Comparison of ENCODE assay signal across 1 cellular context in genomic region chr4:125432078-125432477, GRCh38.
TF ChIP-seq lines count a peak whose summit lies in the region.

No MANE protein-coding gene starts in this region.

TF ChIP-seq in K562, 482 proteins besides CTCF, POLR2A, EP300 and RAD21 (continued from another document):
- TF ChIP-seq ZNF318 (IDR thresholded peaks at IDR 0.05; ENCODE audit: borderline replicate concordance in 1 of 2, low read depth in 1 of 2), result no peak
- no peak for TF ChIP-seq TAF9B (IDR thresholded peaks at IDR 0.05; ENCODE audit: partially characterized antibody)
- no peak for TF ChIP-seq TRIM25 (IDR thresholded peaks at IDR 0.05; ENCODE audit: borderline replicate concordance)
- no peak for TF ChIP-seq SMARCA5 (IDR thresholded peaks at IDR 0.05)
- no peak for TF ChIP-seq SRSF3 (IDR thresholded peaks at IDR 0.05; ENCODE audit: insufficient read depth, low read length)
